ENCODE assay signal across 19 cellular contexts in genomic region chr6:53235508-53235907, GRCh38.
DNase-seq lines count a peak whose midpoint lies in the region; ATAC-seq and TF ChIP-seq lines count a peak whose summit lies in the region.
"Had no signal": no experiment of that assay in that cellular context is flagged by ENCODE, and none has a peak within 500 bp of the region (broad histone marks: within the 10 kb centered on the region; RNA-seq: fewer than 3 reads in every experiment).

No MANE protein-coding gene starts in this region.

- no peaks in the 10 kb centered on the region for H3K36me3 Mint-ChIP-seq in activated T-cell treated with anti-CD3 and anti-CD28 coated beads, Interleukin-2, amount 50 U/mL, for 24 hours (ENCODE audit: low read depth)
- peaks cover 0 to 3% (median 0%) of the 10 kb centered on the region in 3 donors for H3K36me3 Mint-ChIP-seq in CD8-positive, alpha-beta memory T cell
- peaks cover 5% of the 10 kb centered on the region for H3K36me3 Mint-ChIP-seq in T-helper 17 cell (ENCODE audit: low read depth)
- no peaks in the 10 kb centered on the region for H3K36me3 Mint-ChIP-seq in progenitor cell of endocrine pancreas (ENCODE audit: insufficient read depth)

- no peaks in the 10 kb centered on the region for H3K36me3 ChIP-seq in CD8-positive, alpha-beta memory T cell (ENCODE audit: insufficient read depth, low read length)
- no peaks in the 10 kb centered on the region for H3K36me3 ChIP-seq in PC-9 (ENCODE audit: low read depth)
- H3K36me3 ChIP-seq: Peyer's patch had no signal

- H3K4me1 Mint-ChIP-seq in activated T-cell treated with anti-CD3 and anti-CD28 coated beads, Interleukin-2, amount 50 U/mL, for 24 hours (ENCODE audit: low read depth): peaks cover 58% of the 10 kb centered on the region
- H3K4me1 Mint-ChIP-seq in CD8-positive, alpha-beta memory T cell: peaks cover 20 to 42% (median 37%) of the 10 kb centered on the region in 3 donors
- peaks cover 42% of the 10 kb centered on the region for H3K4me1 Mint-ChIP-seq in T-helper 17 cell
- H3K4me1 Mint-ChIP-seq in progenitor cell of endocrine pancreas (ENCODE audit: low read depth): peaks cover 2% of the 10 kb centered on the region

- no peaks in the 10 kb centered on the region for H3K27me3 ChIP-seq in CD8-positive, alpha-beta memory T cell (ENCODE audit: insufficient read depth, low read length, poor library complexity, severe bottlenecking)
- no peaks in the 10 kb centered on the region for H3K27me3 ChIP-seq in PC-9 (ENCODE audit: insufficient read depth, low read depth)
- H3K27me3 ChIP-seq: Peyer's patch had no signal

- H3K9me2 ChIP-seq in PC-9 (ENCODE audit: insufficient read depth): no peaks in the 10 kb centered on the region

- H3K9me3 ChIP-seq in CD8-positive, alpha-beta memory T cell (ENCODE audit: low read length): no peaks in the 10 kb centered on the region
- H3K9me3 ChIP-seq in T-helper 17 cell (ENCODE audit: control insufficient read depth, low read length, poor library complexity, severe bottlenecking): no peaks in the 10 kb centered on the region
- H3K9me3 ChIP-seq in PC-9 (ENCODE audit: insufficient read depth, low read depth): no peaks in the 10 kb centered on the region; the same call in 1 of the 2 replicates
- H3K9me3 ChIP-seq: A549, Peyer's patch had no signal

- H3K27me3 Mint-ChIP-seq in activated T-cell treated with anti-CD3 and anti-CD28 coated beads, Interleukin-2, amount 50 U/mL, for 24 hours: no peaks in the 10 kb centered on the region
- H3K27me3 Mint-ChIP-seq in CD8-positive, alpha-beta memory T cell: peaks cover 0 to 2% of the 10 kb centered on the region in 2 donors
- H3K27me3 Mint-ChIP-seq in T-helper 17 cell: no peaks in the 10 kb centered on the region
- H3K27me3 Mint-ChIP-seq in progenitor cell of endocrine pancreas: peaks cover 5% of the 10 kb centered on the region

- H4K20me1 ChIP-seq in PC-9 (ENCODE audit: insufficient read depth): no peaks in the 10 kb centered on the region

- no peaks in the 10 kb centered on the region for H3K79me2 ChIP-seq in PC-9 (ENCODE audit: low read depth)

- in situ Hi-C loops in GM13976 (cut with MboI; ENCODE audit: low sequenced_read_pairs, unreplicated experiment): no loop called here

- no peak overlapping the region for H3K4me2 ChIP-seq in PC-9
- H3K4me2 ChIP-seq: A549 had no signal

- no peak overlapping the region for H3K4me3 ChIP-seq in CD8-positive, alpha-beta memory T cell (ENCODE audit: low read length)
- no peak overlapping the region for H3K4me3 ChIP-seq in PC-9
- H3K4me3 ChIP-seq: A549, Peyer's patch had no signal

- H3K9me3 Mint-ChIP-seq in activated T-cell treated with anti-CD3 and anti-CD28 coated beads, Interleukin-2, amount 50 U/mL, for 24 hours: peaks cover 8% of the 10 kb centered on the region
- peaks cover 0 to 3% (median 0%) of the 10 kb centered on the region in 5 donors for H3K9me3 Mint-ChIP-seq in CD8-positive, alpha-beta memory T cell
- H3K9me3 Mint-ChIP-seq in progenitor cell of endocrine pancreas (ENCODE audit: low read depth): no peaks in the 10 kb centered on the region

- H3K27ac ChIP-seq in CD8-positive, alpha-beta memory T cell (ENCODE audit: low read depth, low read length): no peak overlapping the region
- H3K27ac ChIP-seq in PC-9: no peak overlapping the region
- H3K27ac ChIP-seq: A549 had no signal

- DNase-seq in activated T-cell treated with anti-CD3 and anti-CD28 coated beads, Interleukin-2, amount 50 U/mL, for 24 hours: no peak
- no peak for DNase-seq in activated T-cell treated with anti-CD3 and anti-CD28 coated beads, Interleukin-2, amount 50 U/mL, for 1 hour
- no peak for DNase-seq in CD8-positive, alpha-beta memory T cell
- DNase-seq in T-helper 17 cell (no peak), progenitor cell of endocrine pancreas (ENCODE audit: low spot score, unreplicated experiment) (no peak), NCI-H345 treated with DMSO at 0.1 percent for 48 hours (lab: John Stamatoyannopoulos, UW; ENCODE audit: unreplicated experiment) (no peak), GM13976 (ENCODE audit: low spot score) (no peak), PC-9 (no peak)
- DNase-seq: C1 segment of cervical spinal cord, COR-L47, GF-D8, GOT3, NCI-H1092, NCI-H146, NCI-H2081, NCI-H510A treated with DMSO at 0.1 percent for 48 hours, Peyer's patch had no signal

- peak overlapping the region; percentile 50 for H3K4me3 Mint-ChIP-seq in activated T-cell treated with anti-CD3 and anti-CD28 coated beads, Interleukin-2, amount 50 U/mL, for 24 hours
- peak overlapping the region in 5 of 7 donors; percentile 18 to 79 (median 64) for H3K4me3 Mint-ChIP-seq in CD8-positive, alpha-beta memory T cell
- H3K4me3 Mint-ChIP-seq in T-helper 17 cell: peak overlapping the region; percentile 87
- H3K4me3 Mint-ChIP-seq in progenitor cell of endocrine pancreas (ENCODE audit: low read depth): no peak overlapping the region

- TF ChIP-seq CTCF in progenitor cell of endocrine pancreas (IDR thresholded peaks at IDR 0.05; ENCODE audit: unreplicated experiment) (no peak), GM13976 (IDR thresholded peaks at IDR 0.05; ENCODE audit: borderline replicate concordance, control extremely low read depth, extremely low read depth, insufficient read depth, missing control alignments) (no peak), PC-9 (conservative IDR thresholded peaks at IDR 0.05) (no peak)

- peak overlapping the region; percentile 58 for H3K27ac Mint-ChIP-seq in activated T-cell treated with anti-CD3 and anti-CD28 coated beads, Interleukin-2, amount 50 U/mL, for 24 hours
- H3K27ac Mint-ChIP-seq in CD8-positive, alpha-beta memory T cell: peak overlapping the region in 3 of 8 donors; percentile 39 to 78 (median 49)
- H3K27ac Mint-ChIP-seq in T-helper 17 cell (peak overlapping the region; percentile 93), progenitor cell of endocrine pancreas (peak overlapping the region; percentile 53)

- H3F3A ChIP-seq in PC-9 (ENCODE audit: insufficient read depth, low read depth): no peaks in the 10 kb centered on the region

- intact Hi-C loops in PC-9 (cut with micrococcal nuclease; ENCODE audit: unreplicated experiment): no loop called here

- CTCF ChIA-PET in CD8-positive, alpha-beta memory T cell (lab: Charles Lee): no interaction called here
- CTCF ChIA-PET in PC-9 (lab: Charles Lee): no interaction called here

- no TSS peak for BruUV-seq in PC-9 (replicated peaks; lab: Mats Ljungman, UMichigan)

- ATAC-seq in T-helper 17 cell: no peak
- ATAC-seq: A549, Right ventricle myocardium inferior had no signal

- POLR2A ChIA-PET in CD8-positive, alpha-beta memory T cell (lab: Charles Lee): interaction anchor here (0.6 kb wide), 1 partner anchor 39 kb away, joined by 3 read pairs; no protein-coding TSS in a partner anchor
- POLR2A ChIA-PET in PC-9 (lab: Charles Lee; ENCODE audit: unreplicated experiment): interaction anchor here (0.6 kb wide), 1 partner anchor 37 kb away, joined by 7 read pairs; no protein-coding TSS in a partner anchor

- no peak overlapping the region for H2AFZ ChIP-seq in PC-9

- peaks cover 4% of the 10 kb centered on the region for H3K4me1 ChIP-seq in CD8-positive, alpha-beta memory T cell (ENCODE audit: insufficient read depth, low read length)
- H3K4me1 ChIP-seq in PC-9 (replicated peaks; ENCODE audit: insufficient read depth): no peaks in the 10 kb centered on the region
- H3K4me1 ChIP-seq: A549 had no signal
